Comparison of ENCODE assay signal across 22 cellular contexts in genomic region chr3:129966876-129967275, GRCh38. TPM values are rescaled to one million over a fixed set of nuclear protein-coding genes. Genes with fewer than 3 reads are reported as not detected.
"Had no signal": no experiment of that assay in that cellular context is flagged by ENCODE, and none has a peak within 500 bp of the region (broad histone marks: within the 10 kb centered on the region; RNA-seq: fewer than 3 reads in every experiment).

No MANE protein-coding gene starts in this region.

- H3K4me3 ChIP-seq: coronary artery, lung, upper lobe of left lung had no signal

- H3K27ac ChIP-seq: coronary artery, foreskin keratinocyte, upper lobe of left lung had no signal

- H3K36me3 Mint-ChIP-seq: activated naive CD4-positive, alpha-beta T cell treated with anti-CD3 and anti-CD28 coated beads, Interleukin-2, amount 50 U/mL, for 24 hours; naive thymus-derived CD4-positive, alpha-beta T cell had no signal

- H3K4me3 Mint-ChIP-seq: activated naive CD4-positive, alpha-beta T cell treated with anti-CD3 and anti-CD28 coated beads, Interleukin-2, amount 50 U/mL, for 24 hours; central memory CD8-positive, alpha-beta T cell; naive thymus-derived CD4-positive, alpha-beta T cell; neural crest cell had no signal

- DNase-seq: activated CD4-positive, alpha-beta T cell treated with anti-CD3 and anti-CD28 coated beads for 1 hour; activated gamma-delta T cell treated with Interleukin-2 at 50 U/mL for 16 hours; activated T-cell treated with anti-CD3 and anti-CD28 coated beads, Interleukin-2, amount 50 U/mL, for 1 hour; aorta; erythroblast; foreskin keratinocyte; kidney; naive thymus-derived CD4-positive, alpha-beta T cell; stimulated activated CD4-positive, alpha-beta T cell treated with anti-CD3 and anti-CD28 coated beads, Interleukin-4, amount 100 ng/mL, for 1 hour; stimulated activated naive CD8-positive, alpha-beta T cell treated with anti-CD3 and anti-CD28 coated beads, Interleukin-15, Interleukin-2, amounts not matched to agents 100 U/mL and 50 U/mL, for 24 hours; T-helper 1 cell; upper lobe of left lung had no signal

- H3K4me1 ChIP-seq: foreskin keratinocyte, upper lobe of left lung had no signal

- H3K9me3 ChIP-seq: upper lobe of left lung had no signal

- H3K4me1 Mint-ChIP-seq: activated naive CD4-positive, alpha-beta T cell treated with anti-CD3 and anti-CD28 coated beads, Interleukin-2, amount 50 U/mL, for 24 hours; central memory CD8-positive, alpha-beta T cell; naive thymus-derived CD4-positive, alpha-beta T cell had no signal

- H3K9me3 Mint-ChIP-seq: activated naive CD4-positive, alpha-beta T cell treated with anti-CD3 and anti-CD28 coated beads, Interleukin-2, amount 50 U/mL, for 24 hours; central memory CD8-positive, alpha-beta T cell; naive thymus-derived CD4-positive, alpha-beta T cell; neural crest cell had no signal

- H3K27me3 ChIP-seq: upper lobe of left lung had no signal

- H3K27ac Mint-ChIP-seq: activated naive CD4-positive, alpha-beta T cell treated with anti-CD3 and anti-CD28 coated beads, Interleukin-2, amount 50 U/mL, for 24 hours; naive thymus-derived CD4-positive, alpha-beta T cell had no signal

- H3K36me3 ChIP-seq: upper lobe of left lung had no signal

RNA-seq across cellular contexts. Expression of gene TRH, which starts 7.6 kb away (rescaled TPM):
- total RNA-seq: aorta; fibroblast of lung; foreskin keratinocyte; kidney; left lobe of liver; mesenteric fat pad; naive thymus-derived CD4-positive, alpha-beta T cell; renal cortical epithelial cell; subcutaneous adipose tissue had no signal
- polyA plus RNA-seq: aorta; fibroblast of lung; foreskin keratinocyte; naive thymus-derived CD4-positive, alpha-beta T cell had no signal
